ENCODE assay signal across 1 cellular context in the genomic region with DNA sequence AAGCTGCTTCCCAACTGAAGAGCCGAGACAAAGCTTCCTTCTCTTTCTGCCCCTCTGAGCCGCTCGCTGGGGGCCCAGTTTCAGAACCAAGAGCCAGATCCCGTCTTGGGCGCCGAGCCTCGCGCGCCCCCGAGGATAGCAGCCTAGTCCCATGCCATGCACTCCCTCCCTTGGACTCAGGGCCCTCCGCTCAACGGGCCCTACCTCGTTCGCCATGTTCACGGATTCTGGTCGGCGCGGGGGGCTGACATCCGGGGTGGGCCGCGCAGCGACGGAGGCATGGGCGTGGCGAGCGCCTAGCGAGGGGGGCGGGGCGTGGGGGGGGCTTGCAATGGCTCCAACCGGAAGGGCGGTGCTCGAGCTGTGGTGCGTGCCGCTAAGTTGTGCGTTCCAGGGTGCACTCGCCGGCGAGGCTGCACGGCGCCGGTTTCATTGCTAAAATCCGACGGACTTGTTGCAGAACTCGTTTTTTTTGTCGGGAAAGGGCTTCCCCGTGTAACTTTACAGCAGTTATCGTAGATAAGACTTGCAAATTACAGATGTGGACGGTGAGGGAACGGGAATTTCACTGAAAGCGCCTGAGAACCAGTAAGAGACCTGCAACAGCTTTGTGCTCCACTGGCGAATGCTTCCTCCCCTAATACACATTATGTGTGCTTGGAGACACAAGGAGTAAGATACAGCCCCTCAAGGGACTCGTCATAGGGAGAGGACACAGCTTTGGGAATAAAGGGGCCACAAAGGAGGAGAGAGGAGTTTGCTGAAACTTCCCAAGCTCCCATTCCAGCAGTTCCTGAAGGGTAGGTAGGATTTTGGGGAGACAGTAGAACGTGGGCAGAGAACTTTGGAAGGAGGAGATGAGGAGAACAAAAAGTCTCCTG.
A peak's percentile ranks its signal among the peaks of the same experiment; 100 is the strongest.
TF ChIP-seq lines count a peak whose summit lies in the region.

A gene (minus strand): TSS at position 304 of the 881 bp plus-strand sequence. CDS start 88 bp downstream, at position 216.

TF ChIP-seq in K562, 482 proteins besides CTCF, POLR2A, EP300 and RAD21 (continued from another document and continues in another):
- TF ChIP-seq, protein P1, sequence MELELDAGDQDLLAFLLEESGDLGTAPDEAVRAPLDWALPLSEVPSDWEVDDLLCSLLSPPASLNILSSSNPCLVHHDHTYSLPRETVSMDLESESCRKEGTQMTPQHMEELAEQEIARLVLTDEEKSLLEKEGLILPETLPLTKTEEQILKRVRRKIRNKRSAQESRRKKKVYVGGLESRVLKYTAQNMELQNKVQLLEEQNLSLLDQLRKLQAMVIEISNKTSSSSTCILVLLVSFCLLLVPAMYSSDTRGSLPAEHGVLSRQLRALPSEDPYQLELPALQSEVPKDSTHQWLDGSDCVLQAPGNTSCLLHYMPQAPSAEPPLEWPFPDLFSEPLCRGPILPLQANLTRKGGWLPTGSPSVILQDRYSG (tag; conservative IDR thresholded peaks at IDR 0.05; ENCODE audit: low read depth) = no peak
- TF ChIP-seq KDM1A (IDR thresholded peaks at IDR 0.05) (no peak), KDM4B (IDR thresholded peaks at IDR 0.05; ENCODE audit: borderline replicate concordance in 2 of 2, low read depth in 1 of 2) (no peak), SIN3A (IDR thresholded peaks at IDR 0.05; ENCODE audit: borderline replicate concordance in 2 of 2, control insufficient read depth in 1 of 2, low read depth in 2 of 2, low read length in 2 of 2) (peak in 1 of 2 experiments; percentile 52; a peak in 1 of 4 replicates), TCFL5 (CRISPR knock-in tag; conservative IDR thresholded peaks at IDR 0.05) (no peak), MXI1 (IDR thresholded peaks at IDR 0.05; ENCODE audit: low read depth, low read length) (0 out of 2 replicates have a peak, but pooled peaks have one; percentile 18), POLR2B (IDR thresholded peaks at IDR 0.05; ENCODE audit: low read depth, partially characterized antibody) (peak; percentile 95), CTBP1 (IDR thresholded peaks at IDR 0.05; ENCODE audit: borderline replicate concordance) (peak; percentile 52; the same call in 1 of the 2 replicates), ATF7 (IDR thresholded peaks at IDR 0.05) (0 out of 2 replicates have a peak, but pooled peaks have one; percentile 37), FUS (optimal IDR thresholded peaks at IDR 0.05; ENCODE audit: low read depth, low read length) (no peak), CBX8 (IDR thresholded peaks at IDR 0.05; ENCODE audit: borderline replicate concordance, extremely low read depth, low read depth, low read length, poor library complexity, severe bottlenecking) (no peak), ZNF134 (CRISPR knock-in tag; conservative IDR thresholded peaks at IDR 0.05) (no peak; the same call in 1 of the 2 replicates), ZNF197 (CRISPR knock-in tag; IDR thresholded peaks at IDR 0.05; ENCODE audit: low read depth) (no peak), TEAD1 (CRISPR knock-in tag; IDR thresholded peaks at IDR 0.05) (0 out of 4 replicates have a peak, but pooled peaks of 1 of the 2 experiments have one; percentile 1), TAF1 (IDR thresholded peaks at IDR 0.05; ENCODE audit: control insufficient read depth, extremely low read depth, insufficient read depth, low read length, severe bottlenecking) (peak; percentile 91), RAD51 (IDR thresholded peaks at IDR 0.05; ENCODE audit: borderline replicate concordance, low read depth) (no peak), ZBTB7A (IDR thresholded peaks at IDR 0.05; ENCODE audit: borderline replicate concordance, control insufficient read depth, low read depth, low read length) (peak; percentile 79), RCOR1 (IDR thresholded peaks at IDR 0.05; ENCODE audit: borderline replicate concordance in 1 of 2, low read depth in 2 of 2, low read length in 2 of 2) (no peak), HEY1 (CRISPR knock-in tag; IDR thresholded peaks at IDR 0.05; ENCODE audit: borderline replicate concordance) (no peak), TBL1XR1 (IDR thresholded peaks at IDR 0.05; ENCODE audit: low read length in 2 of 2) (0 out of 4 replicates have a peak, but pooled peaks of 1 of the 2 experiments have one; percentile 35), SIN3B (IDR thresholded peaks at IDR 0.05; ENCODE audit: low read depth) (0 out of 2 replicates have a peak, but pooled peaks have one; percentile 18), ZNF644 (tag; IDR thresholded peaks at IDR 0.05; ENCODE audit: low read depth) (no peak), DIDO1 (tag; IDR thresholded peaks at IDR 0.05; ENCODE audit: low read depth) (peak; percentile 47; the same call in 1 of the 2 replicates), ETV1 (tag; conservative IDR thresholded peaks at IDR 0.05; ENCODE audit: low read depth) (peak; percentile 78), FOXA3 (CRISPR knock-in tag; conservative IDR thresholded peaks at IDR 0.05 in 1 of 2, IDR thresholded peaks at IDR 0.05 in 1 of 2) (0 out of 4 replicates have a peak, but pooled peaks of 1 of the 2 experiments have one; percentile 7), ZNF76 (CRISPR knock-in tag; IDR thresholded peaks at IDR 0.05; ENCODE audit: borderline replicate concordance) (no peak), C11orf30 (IDR thresholded peaks at IDR 0.05; ENCODE audit: low read depth) (no peak), YY1 (IDR thresholded peaks at IDR 0.05; ENCODE audit: borderline replicate concordance in 1 of 3, control insufficient read depth in 1 of 3, extremely low read depth in 1 of 3, insufficient read depth in 3 of 3, insufficient read length in 1 of 3, insufficient replicate concordance in 2 of 3, low read depth in 1 of 3, low read length in 2 of 3) (peak in 2 of 3 experiments; percentile 87 to 89), LEF1 (IDR thresholded peaks at IDR 0.05) (peak; percentile 46; the same call in 1 of the 2 replicates), ELF1 (tag; IDR thresholded peaks at IDR 0.05) (peak; percentile 68; the same call in 1 of the 2 replicates), NCOA4 (IDR thresholded peaks at IDR 0.05; ENCODE audit: partially characterized antibody) (no peak), NFIC (IDR thresholded peaks at IDR 0.05) (peak; percentile 34; the same call in 1 of the 2 replicates), PHTF2 (CRISPR knock-in tag; IDR thresholded peaks at IDR 0.05) (no peak), TEAD4 (IDR thresholded peaks at IDR 0.05; ENCODE audit: low read length) (0 out of 2 replicates have a peak, but pooled peaks have one; percentile 30), TEAD4 (CRISPR knock-in tag; IDR thresholded peaks at IDR 0.05; ENCODE audit: borderline replicate concordance) (no peak), POLR2H (tag; IDR thresholded peaks at IDR 0.05; ENCODE audit: low read depth) (peak; percentile 84), NCOR1 (IDR thresholded peaks at IDR 0.05) (no peak), NBN (IDR thresholded peaks at IDR 0.05; ENCODE audit: low read depth) (peak; percentile 52; the same call in 1 of the 2 replicates), ZSCAN29 (IDR thresholded peaks at IDR 0.05) (0 out of 2 replicates have a peak, but pooled peaks have one; percentile 32), CCNT2 (IDR thresholded peaks at IDR 0.05; ENCODE audit: borderline replicate concordance, extremely low read depth, insufficient read length, low read depth, low read length) (peak; percentile 14), SMARCB1 (IDR thresholded peaks at IDR 0.05; ENCODE audit: insufficient read length, low read depth) (no peak)
- TF ChIP-seq, protein P2, sequence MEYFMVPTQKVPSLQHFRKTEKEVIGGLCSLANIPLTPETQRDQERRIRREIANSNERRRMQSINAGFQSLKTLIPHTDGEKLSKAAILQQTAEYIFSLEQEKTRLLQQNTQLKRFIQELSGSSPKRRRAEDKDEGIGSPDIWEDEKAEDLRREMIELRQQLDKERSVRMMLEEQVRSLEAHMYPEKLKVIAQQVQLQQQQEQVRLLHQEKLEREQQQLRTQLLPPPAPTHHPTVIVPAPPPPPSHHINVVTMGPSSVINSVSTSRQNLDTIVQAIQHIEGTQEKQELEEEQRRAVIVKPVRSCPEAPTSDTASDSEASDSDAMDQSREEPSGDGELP (CRISPR knock-in tag; IDR thresholded peaks at IDR 0.05; ENCODE audit: borderline replicate concordance) = peak; percentile 43; the same call in 1 of the 2 replicates
- TF ChIP-seq, protein P3, sequence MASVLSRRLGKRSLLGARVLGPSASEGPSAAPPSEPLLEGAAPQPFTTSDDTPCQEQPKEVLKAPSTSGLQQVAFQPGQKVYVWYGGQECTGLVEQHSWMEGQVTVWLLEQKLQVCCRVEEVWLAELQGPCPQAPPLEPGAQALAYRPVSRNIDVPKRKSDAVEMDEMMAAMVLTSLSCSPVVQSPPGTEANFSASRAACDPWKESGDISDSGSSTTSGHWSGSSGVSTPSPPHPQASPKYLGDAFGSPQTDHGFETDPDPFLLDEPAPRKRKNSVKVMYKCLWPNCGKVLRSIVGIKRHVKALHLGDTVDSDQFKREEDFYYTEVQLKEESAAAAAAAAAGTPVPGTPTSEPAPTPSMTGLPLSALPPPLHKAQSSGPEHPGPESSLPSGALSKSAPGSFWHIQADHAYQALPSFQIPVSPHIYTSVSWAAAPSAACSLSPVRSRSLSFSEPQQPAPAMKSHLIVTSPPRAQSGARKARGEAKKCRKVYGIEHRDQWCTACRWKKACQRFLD (CRISPR knock-in tag; IDR thresholded peaks at IDR 0.05) = 0 out of 2 replicates have a peak, but pooled peaks have one; percentile 47
- TF ChIP-seq, protein P4, sequence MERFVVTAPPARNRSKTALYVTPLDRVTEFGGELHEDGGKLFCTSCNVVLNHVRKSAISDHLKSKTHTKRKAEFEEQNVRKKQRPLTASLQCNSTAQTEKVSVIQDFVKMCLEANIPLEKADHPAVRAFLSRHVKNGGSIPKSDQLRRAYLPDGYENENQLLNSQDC (CRISPR knock-in tag; IDR thresholded peaks at IDR 0.05) = peak; percentile 5; the same call in 1 of the 2 replicates
- TF ChIP-seq, protein P5, sequence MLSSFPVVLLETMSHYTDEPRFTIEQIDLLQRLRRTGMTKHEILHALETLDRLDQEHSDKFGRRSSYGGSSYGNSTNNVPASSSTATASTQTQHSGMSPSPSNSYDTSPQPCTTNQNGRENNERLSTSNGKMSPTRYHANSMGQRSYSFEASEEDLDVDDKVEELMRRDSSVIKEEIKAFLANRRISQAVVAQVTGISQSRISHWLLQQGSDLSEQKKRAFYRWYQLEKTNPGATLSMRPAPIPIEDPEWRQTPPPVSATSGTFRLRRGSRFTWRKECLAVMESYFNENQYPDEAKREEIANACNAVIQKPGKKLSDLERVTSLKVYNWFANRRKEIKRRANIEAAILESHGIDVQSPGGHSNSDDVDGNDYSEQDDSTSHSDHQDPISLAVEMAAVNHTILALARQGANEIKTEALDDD (IDR thresholded peaks at IDR 0.05) = no peak
- TF ChIP-seq, protein P6, sequence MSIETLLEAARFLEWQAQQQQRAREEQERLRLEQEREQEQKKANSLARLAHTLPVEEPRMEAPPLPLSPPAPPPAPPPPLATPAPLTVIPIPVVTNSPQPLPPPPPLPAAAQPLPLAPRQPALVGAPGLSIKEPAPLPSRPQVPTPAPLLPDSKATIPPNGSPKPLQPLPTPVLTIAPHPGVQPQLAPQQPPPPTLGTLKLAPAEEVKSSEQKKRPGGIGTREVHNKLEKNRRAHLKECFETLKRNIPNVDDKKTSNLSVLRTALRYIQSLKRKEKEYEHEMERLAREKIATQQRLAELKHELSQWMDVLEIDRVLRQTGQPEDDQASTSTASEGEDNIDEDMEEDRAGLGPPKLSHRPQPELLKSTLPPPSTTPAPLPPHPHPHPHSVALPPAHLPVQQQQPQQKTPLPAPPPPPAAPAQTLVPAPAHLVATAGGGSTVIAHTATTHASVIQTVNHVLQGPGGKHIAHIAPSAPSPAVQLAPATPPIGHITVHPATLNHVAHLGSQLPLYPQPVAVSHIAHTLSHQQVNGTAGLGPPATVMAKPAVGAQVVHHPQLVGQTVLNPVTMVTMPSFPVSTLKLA (conservative IDR thresholded peaks at IDR 0.05) = peak; percentile 67 to 72; a peak in 3 of 4 replicates
- TF ChIP-seq, protein P7, sequence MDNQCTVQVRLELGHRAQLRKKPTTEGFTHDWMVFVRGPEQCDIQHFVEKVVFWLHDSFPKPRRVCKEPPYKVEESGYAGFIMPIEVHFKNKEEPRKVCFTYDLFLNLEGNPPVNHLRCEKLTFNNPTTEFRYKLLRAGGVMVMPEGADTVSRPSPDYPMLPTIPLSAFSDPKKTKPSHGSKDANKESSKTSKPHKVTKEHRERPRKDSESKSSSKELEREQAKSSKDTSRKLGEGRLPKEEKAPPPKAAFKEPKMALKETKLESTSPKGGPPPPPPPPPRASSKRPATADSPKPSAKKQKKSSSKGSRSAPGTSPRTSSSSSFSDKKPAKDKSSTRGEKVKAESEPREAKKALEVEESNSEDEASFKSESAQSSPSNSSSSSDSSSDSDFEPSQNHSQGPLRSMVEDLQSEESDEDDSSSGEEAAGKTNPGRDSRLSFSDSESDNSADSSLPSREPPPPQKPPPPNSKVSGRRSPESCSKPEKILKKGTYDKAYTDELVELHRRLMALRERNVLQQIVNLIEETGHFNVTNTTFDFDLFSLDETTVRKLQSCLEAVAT (IDR thresholded peaks at IDR 0.05) = peak; percentile 8 to 53; a peak in 2 of 4 replicates
- TF ChIP-seq, protein P8, sequence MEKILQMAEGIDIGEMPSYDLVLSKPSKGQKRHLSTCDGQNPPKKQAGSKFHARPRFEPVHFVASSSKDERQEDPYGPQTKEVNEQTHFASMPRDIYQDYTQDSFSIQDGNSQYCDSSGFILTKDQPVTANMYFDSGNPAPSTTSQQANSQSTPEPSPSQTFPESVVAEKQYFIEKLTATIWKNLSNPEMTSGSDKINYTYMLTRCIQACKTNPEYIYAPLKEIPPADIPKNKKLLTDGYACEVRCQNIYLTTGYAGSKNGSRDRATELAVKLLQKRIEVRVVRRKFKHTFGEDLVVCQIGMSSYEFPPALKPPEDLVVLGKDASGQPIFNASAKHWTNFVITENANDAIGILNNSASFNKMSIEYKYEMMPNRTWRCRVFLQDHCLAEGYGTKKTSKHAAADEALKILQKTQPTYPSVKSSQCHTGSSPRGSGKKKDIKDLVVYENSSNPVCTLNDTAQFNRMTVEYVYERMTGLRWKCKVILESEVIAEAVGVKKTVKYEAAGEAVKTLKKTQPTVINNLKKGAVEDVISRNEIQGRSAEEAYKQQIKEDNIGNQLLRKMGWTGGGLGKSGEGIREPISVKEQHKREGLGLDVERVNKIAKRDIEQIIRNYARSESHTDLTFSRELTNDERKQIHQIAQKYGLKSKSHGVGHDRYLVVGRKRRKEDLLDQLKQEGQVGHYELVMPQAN (IDR thresholded peaks at IDR 0.05; ENCODE audit: borderline replicate concordance) = no peak
- TF ChIP-seq, protein P9, sequence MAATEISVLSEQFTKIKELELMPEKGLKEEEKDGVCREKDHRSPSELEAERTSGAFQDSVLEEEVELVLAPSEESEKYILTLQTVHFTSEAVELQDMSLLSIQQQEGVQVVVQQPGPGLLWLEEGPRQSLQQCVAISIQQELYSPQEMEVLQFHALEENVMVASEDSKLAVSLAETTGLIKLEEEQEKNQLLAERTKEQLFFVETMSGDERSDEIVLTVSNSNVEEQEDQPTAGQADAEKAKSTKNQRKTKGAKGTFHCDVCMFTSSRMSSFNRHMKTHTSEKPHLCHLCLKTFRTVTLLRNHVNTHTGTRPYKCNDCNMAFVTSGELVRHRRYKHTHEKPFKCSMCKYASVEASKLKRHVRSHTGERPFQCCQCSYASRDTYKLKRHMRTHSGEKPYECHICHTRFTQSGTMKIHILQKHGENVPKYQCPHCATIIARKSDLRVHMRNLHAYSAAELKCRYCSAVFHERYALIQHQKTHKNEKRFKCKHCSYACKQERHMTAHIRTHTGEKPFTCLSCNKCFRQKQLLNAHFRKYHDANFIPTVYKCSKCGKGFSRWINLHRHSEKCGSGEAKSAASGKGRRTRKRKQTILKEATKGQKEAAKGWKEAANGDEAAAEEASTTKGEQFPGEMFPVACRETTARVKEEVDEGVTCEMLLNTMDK (IDR thresholded peaks at IDR 0.05; ENCODE audit: borderline replicate concordance, insufficient read depth, low read depth, low read length, poor library complexity, severe bottlenecking) = no peak
- TF ChIP-seq, protein P10, sequence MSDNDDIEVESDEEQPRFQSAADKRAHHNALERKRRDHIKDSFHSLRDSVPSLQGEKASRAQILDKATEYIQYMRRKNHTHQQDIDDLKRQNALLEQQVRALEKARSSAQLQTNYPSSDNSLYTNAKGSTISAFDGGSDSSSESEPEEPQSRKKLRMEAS (CRISPR knock-in tag; IDR thresholded peaks at IDR 0.05) = peak; percentile 16; the same call in 1 of the 2 replicates
